8 cellular contexts compared by ENCODE assay signal in genomic region chr7:44580945-44581344, GRCh38. TPM values are rescaled to one million over a fixed set of nuclear protein-coding genes. Genes with fewer than 3 reads are reported as not detected.
A peak's percentile ranks its signal among the peaks of the same experiment; 100 is the strongest.
DNase-seq lines count a peak whose midpoint lies in the region; ATAC-seq, FAIRE-seq and TF ChIP-seq lines count a peak whose summit lies in the region.

No MANE protein-coding gene starts in this region.

- H3K36me3 Mint-ChIP-seq in naive thymus-derived CD4-positive, alpha-beta T cell, result peaks cover 5 to 21% (median 17%) of the 10 kb centered on the region in 5 donors

- peaks cover 0 to 4% (median 0%) of the 10 kb centered on the region in 11 donors for H3K9me3 Mint-ChIP-seq in naive thymus-derived CD4-positive, alpha-beta T cell

- H3K36me3 ChIP-seq in BE2C, result peaks cover 37% of the 10 kb centered on the region
- peaks cover 3 to 23% (median 18%) of the 10 kb centered on the region in 3 experiments for H3K36me3 ChIP-seq in naive thymus-derived CD4-positive, alpha-beta T cell (ENCODE audit: control insufficient read depth in 2 of 3, insufficient read depth in 3 of 3, low read length in 3 of 3)

- no peak for TF ChIP-seq RAD21 in Ishikawa (IDR thresholded peaks at IDR 0.05; ENCODE audit: low read depth)

- peak overlapping the region; percentile 90 for H3K27ac ChIP-seq in naive thymus-derived CD4-positive, alpha-beta T cell (ENCODE audit: low read depth, low read length)

- no peak for ATAC-seq in naive thymus-derived CD4-positive, alpha-beta T cell
- no peak for ATAC-seq in GM18511 (IDR thresholded peaks at IDR 0.05; ENCODE audit: unreplicated experiment)

- H3K27ac Mint-ChIP-seq in naive thymus-derived CD4-positive, alpha-beta T cell, result peak overlapping the region; percentile 95 to 99 (median 98)

- H3K27me3 Mint-ChIP-seq in naive thymus-derived CD4-positive, alpha-beta T cell, result peaks cover 0 to 12% (median 0%) of the 10 kb centered on the region in 5 donors

- peaks cover 13 to 47% (median 41%) of the 10 kb centered on the region in 7 donors for H3K4me1 Mint-ChIP-seq in naive thymus-derived CD4-positive, alpha-beta T cell

- TF ChIP-seq CTCF in BE2C (IDR thresholded peaks at IDR 0.05; ENCODE audit: low read depth, low read length) (no peak), choroid plexus epithelial cell (conservative IDR thresholded peaks at IDR 0.05; ENCODE audit: low read depth, low read length) (no peak)

- POLR2A ChIA-PET in naive thymus-derived CD4-positive, alpha-beta T cell (lab: Charles Lee), result interaction anchor here (1.0 to 4.7 kb wide), 9 partner anchors 8 to 267 kb away, joined by 3 to 53 read pairs (median 21); partner anchors contain the start of genes DDX56, H2AZ2, NUDCD3 and OGDH

- TF ChIP-seq EP300 in Ishikawa (IDR thresholded peaks at IDR 0.05; ENCODE audit: borderline replicate concordance), result no peak

- H3K27me3 ChIP-seq in BE2C, result no peaks in the 10 kb centered on the region
- H3K27me3 ChIP-seq in naive thymus-derived CD4-positive, alpha-beta T cell (ENCODE audit: control insufficient read depth in 2 of 2, insufficient read depth in 2 of 2, low read length in 2 of 2), result no peaks in the 10 kb centered on the region

- peak overlapping the region; percentile 86 to 97 (median 92) for H3K4me3 Mint-ChIP-seq in naive thymus-derived CD4-positive, alpha-beta T cell

- no peaks in the 10 kb centered on the region for H3K9me3 ChIP-seq in BE2C
- H3K9me3 ChIP-seq in naive thymus-derived CD4-positive, alpha-beta T cell (ENCODE audit: control insufficient read depth in 2 of 3, low read length in 3 of 3), result no peaks in the 10 kb centered on the region

- no peaks in the 10 kb centered on the region; the same call in 1 of the 2 replicates for H3K4me1 ChIP-seq in BE2C
- H3K4me1 ChIP-seq in naive thymus-derived CD4-positive, alpha-beta T cell (ENCODE audit: control insufficient read depth in 2 of 2, insufficient read depth in 2 of 2, low read length in 2 of 2), result peaks cover 14 to 19% of the 10 kb centered on the region in 2 donors

- intact Hi-C loops in naive thymus-derived CD4-positive, alpha-beta T cell (cut with micrococcal nuclease), result loop anchor here in 1 of 2 donors (5.0 kb wide), 2 partner anchors 396 to 459 kb away; partner anchors contain the start of genes MYO1G and POLD2

- FAIRE-seq in GM19239 (lab: Jason Lieb, UNC) (no peak), frontal cortex (lab: Jason Lieb, UNC) (no peak)

- H3K4me3 ChIP-seq in BE2C (ENCODE audit: low read depth, low read length) (peak overlapping the region; percentile 95), choroid plexus epithelial cell (ENCODE audit: low read depth, low read length) (peak overlapping the region; percentile 89)
- H3K4me3 ChIP-seq in naive thymus-derived CD4-positive, alpha-beta T cell (ENCODE audit: low read length), result peak overlapping the region; percentile 95

- CTCF ChIA-PET in naive thymus-derived CD4-positive, alpha-beta T cell (lab: Charles Lee), result interaction anchor here (0.7 to 1.8 kb wide), 2 partner anchors 16 to 265 kb away, joined by 3 to 4 read pairs; no protein-coding TSS in a partner anchor

- DNase-seq in BE2C (no peak), choroid plexus epithelial cell (ENCODE audit: low read depth) (no peak), GM19239 (ENCODE audit: insufficient read length, low spot score) (no peak), frontal cortex (ENCODE audit: low spot score in 2 of 2) (no peak), HuH-7.5 (ENCODE audit: low spot score) (no peak)
- DNase-seq in naive thymus-derived CD4-positive, alpha-beta T cell, result no peak

TF ChIP-seq in Ishikawa, 13 proteins besides CTCF, POLR2A, EP300 and RAD21:
- no peak for TF ChIP-seq TAF1 (IDR thresholded peaks at IDR 0.05; ENCODE audit: low read depth)
- TF ChIP-seq NFIC (IDR thresholded peaks at IDR 0.05), result 0 out of 2 replicates have a peak, but pooled peaks have one; percentile 14

RNA-seq across cellular contexts. Expression of gene TMED4, which starts 1.1 kb away (rescaled TPM):
- 183 TPM for polyA plus RNA-seq in BE2C (2012; ENCODE audit: insufficient read depth, insufficient read length, low read depth)
- 10 to 100 TPM; 70.0 to 98.5 (median 95.3) TPM for total RNA-seq in naive thymus-derived CD4-positive, alpha-beta T cell
- 10 to 100 TPM; 61.6 to 93.7 TPM for polyA plus RNA-seq in naive thymus-derived CD4-positive, alpha-beta T cell
- 73.4 TPM for total RNA-seq in frontal cortex

RNA-seq across cellular contexts. Expression of gene DDX56, which starts 7.2 kb away (rescaled TPM):
- 313 TPM for polyA plus RNA-seq in BE2C (2012; ENCODE audit: insufficient read depth, insufficient read length, low read depth)
- total RNA-seq in naive thymus-derived CD4-positive, alpha-beta T cell, result 100 to 1,000 TPM in 2 of 5 experiments, 10 to 100 TPM in 3; 82.8 to 124 (median 100.0) TPM
- polyA plus RNA-seq in naive thymus-derived CD4-positive, alpha-beta T cell, result 10 to 100 TPM; 43.6 to 65.1 TPM
- total RNA-seq in frontal cortex, result 39.5 TPM

RNA-seq across cellular contexts. Expression of gene OGDH, which starts 25.5 kb away (rescaled TPM):
- 162 TPM for polyA plus RNA-seq in BE2C (2012; ENCODE audit: insufficient read depth, insufficient read length, low read depth)
- total RNA-seq in naive thymus-derived CD4-positive, alpha-beta T cell, result 100 to 1,000 TPM in 1 of 5 experiments, 10 to 100 TPM in 4; 43.1 to 122 (median 66.3) TPM
- polyA plus RNA-seq in naive thymus-derived CD4-positive, alpha-beta T cell, result 10 to 100 TPM; 20.3 to 25.0 TPM
- total RNA-seq in frontal cortex, result 35.1 TPM

RNA-seq across cellular contexts. Expression of gene NPC1L1, which starts 39.8 kb away (rescaled TPM):
- polyA plus RNA-seq in BE2C (2012; ENCODE audit: insufficient read depth, insufficient read length, low read depth), result not detected
- total RNA-seq in naive thymus-derived CD4-positive, alpha-beta T cell, result under 1 TPM in 4 of 5 experiments, not detected in 1; 0.11 to 0.32 (median 0.21) TPM
- not detected for polyA plus RNA-seq in naive thymus-derived CD4-positive, alpha-beta T cell
- not detected for total RNA-seq in frontal cortex
